Comparison of ENCODE assay signal across 10 cellular contexts in the genomic region with DNA sequence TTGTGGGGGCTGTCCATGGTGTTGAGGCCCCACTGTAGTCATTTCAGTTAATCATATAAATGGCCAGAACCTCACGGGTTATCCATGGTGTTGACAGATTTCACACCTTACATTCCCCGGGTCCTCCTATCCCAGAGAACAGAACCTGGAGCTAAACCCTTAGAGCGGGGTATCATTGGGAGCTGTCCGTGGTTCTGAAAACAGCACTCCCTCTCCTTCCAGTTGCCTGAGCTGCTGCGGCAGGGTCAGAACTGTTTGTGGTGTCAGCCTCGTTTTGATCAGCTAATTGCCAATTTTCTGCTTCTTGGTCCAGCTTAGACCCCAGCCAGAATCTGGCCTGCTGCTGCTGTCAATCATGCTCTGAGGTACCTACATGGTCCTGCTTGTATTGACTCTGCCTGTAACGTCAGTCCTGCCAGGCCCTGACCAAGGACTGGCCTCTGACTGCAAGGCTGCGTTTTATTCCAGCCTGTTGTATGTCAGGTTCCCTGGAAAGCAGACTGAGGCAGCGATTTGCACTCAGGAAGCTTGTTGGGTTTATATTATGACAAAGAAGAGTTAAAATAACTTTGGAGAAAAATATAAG. TPM values are rescaled to one million over a fixed set of nuclear protein-coding genes. Genes with fewer than 3 reads are reported as not detected.
DNase-seq lines count a peak whose midpoint lies in the region; ATAC-seq and TF ChIP-seq lines count a peak whose summit lies in the region.
"Had no signal": no experiment of that assay in that cellular context is flagged by ENCODE, and none has a peak within 500 bp of the region (broad histone marks: within the 10 kb centered on the region; RNA-seq: fewer than 3 reads in every experiment).

No MANE protein-coding gene starts in this region.

- no peaks in the 10 kb centered on the region for H3K9me3 Mint-ChIP-seq in activated CD4-positive, alpha-beta memory T cell treated with anti-CD3 and anti-CD28 coated beads for 36 hours
- H3K9me3 Mint-ChIP-seq in CD14-positive monocyte: no peaks in the 10 kb centered on the region
- H3K9me3 Mint-ChIP-seq: type B pancreatic cell had no signal

- no peaks in the 10 kb centered on the region for H3K4me1 Mint-ChIP-seq in activated CD4-positive, alpha-beta memory T cell treated with anti-CD3 and anti-CD28 coated beads for 36 hours (ENCODE audit: low read depth)
- H3K4me1 Mint-ChIP-seq in CD14-positive monocyte: no peaks in the 10 kb centered on the region

- POLR2A ChIA-PET in activated CD4-positive, alpha-beta memory T cell treated with anti-CD3 and anti-CD28 coated beads for 36 hours (lab: Charles Lee): no interaction called here

- no peak overlapping the region for H3K4me3 Mint-ChIP-seq in activated CD4-positive, alpha-beta memory T cell treated with anti-CD3 and anti-CD28 coated beads for 36 hours
- no peak overlapping the region for H3K4me3 Mint-ChIP-seq in CD14-positive monocyte
- H3K4me3 Mint-ChIP-seq: type B pancreatic cell had no signal

- H3K4me1 ChIP-seq in tibial artery: no peaks in the 10 kb centered on the region

- intact Hi-C loops in activated CD4-positive, alpha-beta memory T cell treated with anti-CD3 and anti-CD28 coated beads for 36 hours (cut with micrococcal nuclease): no loop called here
- intact Hi-C loops in tibial artery (cut with DNase I; ENCODE audit: low total_unique reads): no loop called here
- intact Hi-C loops in CD14-positive monocyte (cut with micrococcal nuclease): no loop called here

- DNase-seq in CMK (ENCODE audit: low read depth): peak; percentile 17
- peak; percentile 63 for DNase-seq in HT-29 (ENCODE audit: low spot score)
- peak; percentile 26 for DNase-seq in activated CD4-positive, alpha-beta memory T cell treated with anti-CD3 and anti-CD28 coated beads for 36 hours
- peak; percentile 14 for DNase-seq in inferior parietal cortex (ENCODE audit: extremely low spot score)
- no peak for DNase-seq in tibial artery
- DNase-seq in CD14-positive monocyte (ENCODE audit: low spot score): no peak
- DNase-seq: NCI-H2081 treated with DMSO at 0.1 percent for 48 hours had no signal

- H3K27me3 ChIP-seq in tibial artery: peaks cover 0 to 21% of the 10 kb centered on the region in 2 donors

- H3K27ac Mint-ChIP-seq in activated CD4-positive, alpha-beta memory T cell treated with anti-CD3 and anti-CD28 coated beads for 36 hours: no peak overlapping the region
- H3K27ac Mint-ChIP-seq in CD14-positive monocyte: no peak overlapping the region
- H3K27ac Mint-ChIP-seq: type B pancreatic cell had no signal

- H3K27me3 Mint-ChIP-seq in activated CD4-positive, alpha-beta memory T cell treated with anti-CD3 and anti-CD28 coated beads for 36 hours: peaks cover 11% of the 10 kb centered on the region
- peaks cover 0 to 2% (median 2%) of the 10 kb centered on the region in 3 donors for H3K27me3 Mint-ChIP-seq in CD14-positive monocyte (ENCODE audit: low read depth in 3 of 3)

- no peak overlapping the region for H3K27ac ChIP-seq in tibial artery

- H3K9me3 ChIP-seq in tibial artery: no peaks in the 10 kb centered on the region

- H3K4me3 ChIP-seq in tibial artery: no peak overlapping the region

- no peaks in the 10 kb centered on the region for H3K36me3 ChIP-seq in tibial artery

- no peak for ATAC-seq in HG02571 (IDR thresholded peaks at IDR 0.05; ENCODE audit: unreplicated experiment)
- no peak for ATAC-seq in esophagus mucosa

- H3K36me3 Mint-ChIP-seq in activated CD4-positive, alpha-beta memory T cell treated with anti-CD3 and anti-CD28 coated beads for 36 hours: no peaks in the 10 kb centered on the region
- H3K36me3 Mint-ChIP-seq in CD14-positive monocyte: no peaks in the 10 kb centered on the region
- H3K36me3 Mint-ChIP-seq: type B pancreatic cell had no signal

- TF ChIP-seq CTCF in tibial artery (IDR thresholded peaks at IDR 0.05) (no peak), CD14-positive monocyte (IDR thresholded peaks at IDR 0.05) (no peak)

- CTCF ChIA-PET in activated CD4-positive, alpha-beta memory T cell treated with anti-CD3 and anti-CD28 coated beads for 36 hours (lab: Charles Lee): interaction anchor here (1.4 kb wide), 1 partner anchor 310 kb away, joined by 5 read pairs; no protein-coding TSS in a partner anchor

RNA-seq across cellular contexts. Expression of gene KCTD15, which starts 55.8 kb away (rescaled TPM):
- 25.4 and 28.1 TPM in 2 replicates for total RNA-seq in HT-29 (2014; rRNA removed; shearing (Covaris generic))
- total RNA-seq in activated CD4-positive, alpha-beta memory T cell treated with anti-CD3 and anti-CD28 coated beads for 36 hours: 10 to 100 TPM; 10.2 to 11.8 TPM
- polyA plus RNA-seq in CD14-positive monocyte: 1 to 10 TPM; 1.6 to 2.1 TPM
- 41.4 TPM for total RNA-seq in esophagus mucosa

Comparison
In these comparisons a context has a peak if more than half of its experiments do, and no peak if none do; other contexts are left out.
1. DNase-seq: peak in CMK (single experiment), HT-29 (single experiment), activated CD4-positive, alpha-beta memory T cell treated with anti-CD3 and anti-CD28 coated beads for 36 hours (single experiment) and inferior parietal cortex (single experiment); none in tibial artery (0 of 2) and CD14-positive monocyte (single experiment).